9 cellular contexts compared by ENCODE assay signal in the genomic region with DNA sequence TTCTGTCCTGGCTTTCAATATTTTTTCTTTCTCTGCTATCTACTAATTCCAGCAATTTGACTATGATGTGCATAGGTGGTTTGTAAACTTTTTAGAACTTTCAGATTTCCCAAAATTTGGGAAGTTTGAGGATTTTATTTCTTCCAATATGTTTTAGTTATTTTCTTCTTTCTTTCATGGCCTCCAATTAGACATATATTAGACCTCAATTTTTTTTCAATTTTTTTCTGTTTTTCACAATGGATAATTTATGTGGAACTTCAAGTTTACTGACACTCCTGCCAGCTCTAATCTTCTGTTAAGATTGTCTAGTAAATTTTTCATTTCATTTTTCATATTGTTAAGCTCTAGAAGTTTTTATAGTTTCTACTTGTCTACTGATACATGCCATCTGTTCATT.
"Had no signal": no experiment of that assay in that cellular context is flagged by ENCODE, and none has a peak within 500 bp of the region (broad histone marks: within the 10 kb centered on the region; RNA-seq: fewer than 3 reads in every experiment).

No MANE protein-coding gene starts in this region.

- H3K4me1 ChIP-seq: HAP-1 had no signal

- H3K4me3 ChIP-seq: GM23248, GM23338, HAP-1 had no signal

- H3K9ac ChIP-seq: GM23248 had no signal

- H3K9me3 ChIP-seq: HAP-1 had no signal

- ATAC-seq: GM23338, HCT116 had no signal

- H3K4me2 ChIP-seq: GM23338 had no signal

- H3K27ac ChIP-seq: GM23248 had no signal

- H2AFZ ChIP-seq: GM23248, GM23338 had no signal

- DNase-seq: GM23248, GOT3, H7, H9, HCEC 1CT, HFFc6 had no signal

- H3K36me3 ChIP-seq: HAP-1 had no signal
